Comparison of ENCODE assay signal across 1 cellular context in genomic region chr1:63887809-63888208, GRCh38.
TF ChIP-seq lines count a peak whose summit lies in the region.

No MANE protein-coding gene starts in this region.

TF ChIP-seq in GM23338, 12 proteins besides CTCF, POLR2A, EP300 and RAD21 (continued from another document):
- TF ChIP-seq, protein P1, sequence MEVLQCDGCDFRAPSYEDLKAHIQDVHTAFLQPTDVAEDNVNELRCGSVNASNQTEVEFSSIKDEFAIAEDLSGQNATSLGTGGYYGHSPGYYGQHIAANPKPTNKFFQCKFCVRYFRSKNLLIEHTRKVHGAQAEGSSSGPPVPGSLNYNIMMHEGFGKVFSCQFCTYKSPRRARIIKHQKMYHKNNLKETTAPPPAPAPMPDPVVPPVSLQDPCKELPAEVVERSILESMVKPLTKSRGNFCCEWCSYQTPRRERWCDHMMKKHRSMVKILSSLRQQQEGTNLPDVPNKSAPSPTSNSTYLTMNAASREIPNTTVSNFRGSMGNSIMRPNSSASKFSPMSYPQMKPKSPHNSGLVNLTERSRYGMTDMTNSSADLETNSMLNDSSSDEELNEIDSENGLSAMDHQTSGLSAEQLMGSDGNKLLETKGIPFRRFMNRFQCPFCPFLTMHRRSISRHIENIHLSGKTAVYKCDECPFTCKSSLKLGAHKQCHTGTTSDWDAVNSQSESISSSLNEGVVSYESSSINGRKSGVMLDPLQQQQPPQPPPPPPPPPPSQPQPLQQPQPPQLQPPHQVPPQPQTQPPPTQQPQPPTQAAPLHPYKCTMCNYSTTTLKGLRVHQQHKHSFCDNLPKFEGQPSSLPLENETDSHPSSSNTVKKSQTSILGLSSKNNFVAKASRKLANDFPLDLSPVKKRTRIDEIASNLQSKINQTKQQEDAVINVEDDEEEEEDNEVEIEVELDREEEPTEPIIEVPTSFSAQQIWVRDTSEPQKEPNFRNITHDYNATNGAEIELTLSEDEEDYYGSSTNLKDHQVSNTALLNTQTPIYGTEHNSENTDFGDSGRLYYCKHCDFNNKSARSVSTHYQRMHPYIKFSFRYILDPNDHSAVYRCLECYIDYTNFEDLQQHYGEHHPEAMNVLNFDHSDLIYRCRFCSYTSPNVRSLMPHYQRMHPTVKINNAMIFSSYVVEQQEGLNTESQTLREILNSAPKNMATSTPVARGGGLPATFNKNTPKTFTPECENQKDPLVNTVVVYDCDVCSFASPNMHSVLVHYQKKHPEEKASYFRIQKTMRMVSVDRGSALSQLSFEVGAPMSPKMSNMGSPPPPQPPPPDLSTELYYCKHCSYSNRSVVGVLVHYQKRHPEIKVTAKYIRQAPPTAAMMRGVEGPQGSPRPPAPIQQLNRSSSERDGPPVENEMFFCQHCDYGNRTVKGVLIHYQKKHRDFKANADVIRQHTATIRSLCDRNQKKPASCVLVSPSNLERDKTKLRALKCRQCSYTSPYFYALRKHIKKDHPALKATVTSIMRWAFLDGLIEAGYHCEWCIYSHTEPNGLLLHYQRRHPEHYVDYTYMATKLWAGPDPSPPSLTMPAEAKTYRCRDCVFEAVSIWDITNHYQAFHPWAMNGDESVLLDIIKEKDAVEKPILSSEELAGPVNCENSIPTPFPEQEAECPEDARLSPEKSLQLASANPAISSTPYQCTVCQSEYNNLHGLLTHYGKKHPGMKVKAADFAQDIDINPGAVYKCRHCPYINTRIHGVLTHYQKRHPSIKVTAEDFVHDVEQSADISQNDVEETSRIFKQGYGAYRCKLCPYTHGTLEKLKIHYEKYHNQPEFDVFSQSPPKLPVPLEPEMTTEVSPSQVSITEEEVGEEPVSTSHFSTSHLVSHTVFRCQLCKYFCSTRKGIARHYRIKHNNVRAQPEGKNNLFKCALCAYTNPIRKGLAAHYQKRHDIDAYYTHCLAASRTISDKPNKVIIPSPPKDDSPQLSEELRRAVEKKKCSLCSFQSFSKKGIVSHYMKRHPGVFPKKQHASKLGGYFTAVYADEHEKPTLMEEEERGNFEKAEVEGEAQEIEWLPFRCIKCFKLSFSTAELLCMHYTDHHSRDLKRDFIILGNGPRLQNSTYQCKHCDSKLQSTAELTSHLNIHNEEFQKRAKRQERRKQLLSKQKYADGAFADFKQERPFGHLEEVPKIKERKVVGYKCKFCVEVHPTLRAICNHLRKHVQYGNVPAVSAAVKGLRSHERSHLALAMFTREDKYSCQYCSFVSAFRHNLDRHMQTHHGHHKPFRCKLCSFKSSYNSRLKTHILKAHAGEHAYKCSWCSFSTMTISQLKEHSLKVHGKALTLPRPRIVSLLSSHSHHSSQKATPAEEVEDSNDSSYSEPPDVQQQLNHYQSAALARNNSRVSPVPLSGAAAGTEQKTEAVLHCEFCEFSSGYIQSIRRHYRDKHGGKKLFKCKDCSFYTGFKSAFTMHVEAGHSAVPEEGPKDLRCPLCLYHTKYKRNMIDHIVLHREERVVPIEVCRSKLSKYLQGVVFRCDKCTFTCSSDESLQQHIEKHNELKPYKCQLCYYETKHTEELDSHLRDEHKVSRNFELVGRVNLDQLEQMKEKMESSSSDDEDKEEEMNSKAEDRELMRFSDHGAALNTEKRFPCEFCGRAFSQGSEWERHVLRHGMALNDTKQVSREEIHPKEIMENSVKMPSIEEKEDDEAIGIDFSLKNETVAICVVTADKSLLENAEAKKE (CRISPR knock-in tag; IDR thresholded peaks at IDR 0.05), result no peak
- TF ChIP-seq NANOG (IDR thresholded peaks at IDR 0.05; ENCODE audit: borderline replicate concordance), result no peak
- TF ChIP-seq EZH2phosphoT487 (IDR thresholded peaks at IDR 0.05; ENCODE audit: unreplicated experiment), result no peak
